ENCODE assay signal across 8 cellular contexts in genomic region chr5:131164931-131165727, GRCh38. TPM values are rescaled to one million over a fixed set of nuclear protein-coding genes. Genes with fewer than 3 reads are reported as not detected.
A peak's percentile ranks its signal among the peaks of the same experiment; 100 is the strongest.
DNase-seq lines count a peak whose midpoint lies in the region; ATAC-seq and TF ChIP-seq lines count a peak whose summit lies in the region.

Gene HINT1 (minus strand): TSS chr5:131165256. CDS start chr5:131165205, 51 bp downstream.

- peak; percentile 26 for TF ChIP-seq CTCF in epithelial cell of proximal tubule (conservative IDR thresholded peaks at IDR 0.05; ENCODE audit: low read depth, low read length)

- no peaks in the 10 kb centered on the region for H3K27me3 ChIP-seq in mucosa of stomach (ENCODE audit: control insufficient read depth, insufficient read depth, low read length)

- H3K36me3 Mint-ChIP-seq in IgD-negative memory B cell, result peaks cover 6% of the 10 kb centered on the region

- H3K4me3 ChIP-seq in epithelial cell of proximal tubule (ENCODE audit: low read depth, low read length) (peak within 1 kb of the TSS; percentile 89), mucosa of stomach (ENCODE audit: low read length) (peak within 1 kb of the TSS; percentile 90)

- H3K27me3 Mint-ChIP-seq in IgD-negative memory B cell, result no peaks in the 10 kb centered on the region

- DNase-seq in DMS153 (lab: John Stamatoyannopoulos, UW), result peak; percentile 43
- DNase-seq in OCI-M1 (lab: John Stamatoyannopoulos, UW), result peak; percentile 95
- peak; percentile 94 for DNase-seq in activated T-cell treated with anti-CD3 and anti-CD28 coated beads for 48 hours (ENCODE audit: low read depth)
- peak; percentile 47 for DNase-seq in epithelial cell of proximal tubule (ENCODE audit: low read depth)
- peak; percentile 80 for DNase-seq in stimulated activated CD8-positive, alpha-beta memory T cell treated with anti-CD3 and anti-CD28 coated beads, Interleukin-7, amount 100 ng/mL, for 24 hours (ENCODE audit: low read depth)

- H3K9me3 Mint-ChIP-seq in IgD-negative memory B cell, result no peaks in the 10 kb centered on the region

- H3K36me3 ChIP-seq in mucosa of stomach (ENCODE audit: control insufficient read depth, insufficient read depth, low read length), result no peaks in the 10 kb centered on the region

- no peaks in the 10 kb centered on the region for H3K9me3 ChIP-seq in mucosa of stomach (ENCODE audit: control insufficient read depth, low read length)

- peaks cover 6% of the 10 kb centered on the region for H3K4me1 ChIP-seq in mucosa of stomach (ENCODE audit: control insufficient read depth, insufficient read depth, low read length)

- H3K9ac ChIP-seq in mucosa of stomach (ENCODE audit: low read length), result peak within 1 kb of the TSS; percentile 90

- peak within 1 kb of the TSS; percentile 96 to 100 (median 100) for H3K4me3 Mint-ChIP-seq in IgD-negative memory B cell

- peak; percentile 81 for ATAC-seq in GM21529 (IDR thresholded peaks at IDR 0.05; ENCODE audit: unreplicated experiment)

- H3K27ac Mint-ChIP-seq in IgD-negative memory B cell, result peak within 1 kb of the TSS; percentile 88 to 98 (median 97)

- peaks cover 22 to 28% (median 27%) of the 10 kb centered on the region in 3 donors for H3K4me1 Mint-ChIP-seq in IgD-negative memory B cell

RNA-seq across cellular contexts. Expression of gene HINT1, which starts in this region (rescaled TPM):
- 343 TPM for polyA plus RNA-seq in IgD-negative memory B cell
- 333 and 354 TPM in 2 replicates for total RNA-seq in epithelial cell of proximal tubule

Comparison
In these comparisons a context has a peak if more than half of its experiments do, and no peak if none do; other contexts are left out.
1. Peak in every context shown above with its lines: DNase-seq, ATAC-seq and H3K4me3 ChIP-seq.
2. DNase-seq: peak in every context shown above with its lines; median percentile 95 in OCI-M1; 94 in activated T-cell treated with anti-CD3 and anti-CD28 coated beads for 48 hours; 80 in stimulated activated CD8-positive, alpha-beta memory T cell treated with anti-CD3 and anti-CD28 coated beads, Interleukin-7, amount 100 ng/mL, for 24 hours; 47 in epithelial cell of proximal tubule; 43 in DMS153.